Comparison of ENCODE assay signal across 12 cellular contexts in genomic region chr15:70605606-70606410, GRCh38.
DNase-seq lines count a peak whose midpoint lies in the region; ATAC-seq and TF ChIP-seq lines count a peak whose summit lies in the region.
"Had no signal": no experiment of that assay in that cellular context is flagged by ENCODE, and none has a peak within 500 bp of the region (broad histone marks: within the 10 kb centered on the region; RNA-seq: fewer than 3 reads in every experiment).

No MANE protein-coding gene starts in this region.

- H3K79me2 ChIP-seq in PC-3 (ENCODE audit: low read length), result no peaks in the 10 kb centered on the region

- H3K9me3 Mint-ChIP-seq in T-cell (no peaks in the 10 kb centered on the region), CD14-positive monocyte (peaks cover 0 to under 1% (median 0%) of the 10 kb centered on the region in 7 donors)
- H3K9me3 Mint-ChIP-seq: dendritic cell treated with granulocyte-macrophage colony-stimulating factor and Interleukin-4, amounts not matched to agents 40 ng/mL and 50 ng/mL, for 4 days had no signal

- no peak overlapping the region for H3K27ac Mint-ChIP-seq in T-cell
- H3K27ac Mint-ChIP-seq in CD14-positive monocyte, result no peak overlapping the region
- H3K27ac Mint-ChIP-seq: dendritic cell treated with granulocyte-macrophage colony-stimulating factor and Interleukin-4, amounts not matched to agents 40 ng/mL and 50 ng/mL, for 4 days had no signal

- peaks cover 12% of the 10 kb centered on the region for H3K4me1 ChIP-seq in PC-3 (ENCODE audit: insufficient read depth, low read length)

- no peaks in the 10 kb centered on the region for H3K36me3 ChIP-seq in PC-3 (ENCODE audit: low read depth, low read length)

- TF ChIP-seq CTCF in AG09319 (IDR thresholded peaks at IDR 0.05; ENCODE audit: low read depth, low read length), result no peak
- TF ChIP-seq CTCF in PC-3 (conservative IDR thresholded peaks at IDR 0.05; ENCODE audit: low read depth, low read length), result no peak
- no peak for TF ChIP-seq CTCF in fibroblast of the aortic adventitia (IDR thresholded peaks at IDR 0.05; ENCODE audit: insufficient read depth, low read length)
- TF ChIP-seq CTCF in CD14-positive monocyte (IDR thresholded peaks at IDR 0.05), result no peak

- CTCF ChIA-PET in PC-3 (lab: Charles Lee), result no interaction called here
- CTCF ChIA-PET in T-cell (lab: Charles Lee), result no interaction called here

- POLR2A ChIA-PET in PC-3 (lab: Charles Lee; ENCODE audit: unreplicated experiment) (no interaction called here), T-cell (lab: Charles Lee) (no interaction called here)

- H3K9ac ChIP-seq in PC-3 (ENCODE audit: low read length), result no peak overlapping the region

- no TSS peak for BruUV-seq in PC-3 (replicated peaks; lab: Mats Ljungman, UMichigan)

- ATAC-seq in PC-3, result peak; percentile 33; the same call in 1 of the 2 replicates
- no peak for ATAC-seq in T-cell (replicated peaks in 1 of 4)
- no peak for ATAC-seq in HG02938 (IDR thresholded peaks at IDR 0.05; ENCODE audit: unreplicated experiment)

- H4K20me1 ChIP-seq in PC-3 (ENCODE audit: low read length), result no peaks in the 10 kb centered on the region

- H2AFZ ChIP-seq in PC-3 (ENCODE audit: low read length), result no peak overlapping the region

- H3K36me3 Mint-ChIP-seq in T-cell (no peaks in the 10 kb centered on the region), CD14-positive monocyte (no peaks in the 10 kb centered on the region)

- no peaks in the 10 kb centered on the region for H3K9me2 ChIP-seq in PC-3 (replicated peaks; ENCODE audit: low read length)

- H3K27me3 ChIP-seq in PC-3 (ENCODE audit: low read length), result no peaks in the 10 kb centered on the region

- H3K4me1 Mint-ChIP-seq in T-cell (no peaks in the 10 kb centered on the region), CD14-positive monocyte (peaks cover 3% of the 10 kb centered on the region)

- H3K4me2 ChIP-seq in PC-3 (ENCODE audit: low read length), result 0 out of 2 replicates have a peak overlapping the region, but pooled peaks have one; percentile 5

- no peaks in the 10 kb centered on the region for H3K9me3 ChIP-seq in PC-3 (ENCODE audit: low read length)

- no peak overlapping the region for H3K27ac ChIP-seq in PC-3 (ENCODE audit: low read length)

- H3F3A ChIP-seq in PC-3 (ENCODE audit: low read length, unreplicated experiment), result no peaks in the 10 kb centered on the region

- intact Hi-C loops in PC-3 (cut with micrococcal nuclease) (no loop called here), CD14-positive monocyte (cut with micrococcal nuclease) (no loop called here)

- H3K27me3 Mint-ChIP-seq in T-cell (peaks cover 0 to 4% of the 10 kb centered on the region in 2 donors), CD14-positive monocyte (ENCODE audit: low read depth in 3 of 3) (peaks cover 0 to 2% (median 2%) of the 10 kb centered on the region in 3 donors)
- H3K27me3 Mint-ChIP-seq: dendritic cell treated with granulocyte-macrophage colony-stimulating factor and Interleukin-4, amounts not matched to agents 40 ng/mL and 50 ng/mL, for 4 days had no signal

- no peak overlapping the region for H3K4me3 Mint-ChIP-seq in T-cell
- no peak overlapping the region for H3K4me3 Mint-ChIP-seq in CD14-positive monocyte
- H3K4me3 Mint-ChIP-seq: dendritic cell treated with granulocyte-macrophage colony-stimulating factor and Interleukin-4, amounts not matched to agents 40 ng/mL and 50 ng/mL, for 4 days had no signal

- DNase-seq in AG09319 (ENCODE audit: extremely low read depth, low read depth), result peak; percentile 44
- DNase-seq in PC-3, result peak; percentile 32
- peak; percentile 95 for DNase-seq in fibroblast of the aortic adventitia (ENCODE audit: low read depth)
- peak; percentile 53 for DNase-seq in myocyte (ENCODE audit: low read depth)
- DNase-seq in T-cell, result no peak
- DNase-seq in DMS153 (lab: John Stamatoyannopoulos, UW), result no peak
- DNase-seq in CD14-positive monocyte (ENCODE audit: low spot score), result no peak
- DNase-seq: KG1, T-helper 9 cell had no signal

- H3K4me3 ChIP-seq in PC-3 (ENCODE audit: low read length) (no peak overlapping the region), fibroblast of the aortic adventitia (ENCODE audit: low read depth, low read length) (no peak overlapping the region)
- H3K4me3 ChIP-seq: skin epidermis had no signal

Comparison
In these comparisons a context has a peak if more than half of its experiments do, and no peak if none do; other contexts are left out.
1. DNase-seq: peak in AG09319 (single experiment), PC-3 (single experiment), fibroblast of the aortic adventitia (single experiment) and myocyte (single experiment); none in T-cell (0 of 34), DMS153 (single experiment) and CD14-positive monocyte (single experiment).